Comparison of ENCODE assay signal across 10 cellular contexts in genomic region chr16:26765087-26765486, GRCh38.
DNase-seq lines count a peak whose midpoint lies in the region; TF ChIP-seq lines count a peak whose summit lies in the region.
"Had no signal": no experiment of that assay in that cellular context is flagged by ENCODE, and none has a peak within 500 bp of the region (broad histone marks: within the 10 kb centered on the region; RNA-seq: fewer than 3 reads in every experiment).

No MANE protein-coding gene starts in this region.

- H3K4me2 ChIP-seq in mesendoderm (ENCODE audit: low read length), result no peak overlapping the region

- no peak overlapping the region for H3K56ac ChIP-seq in mesendoderm (ENCODE audit: low read length)

- 0 out of 2 replicates have a peak, but pooled peaks cover 4% of the 10 kb centered on the region for H3K36me3 Mint-ChIP-seq in HFFc6 (ENCODE audit: low read depth)
- H3K36me3 Mint-ChIP-seq: immature natural killer cell had no signal

- peak; percentile 61 for TF ChIP-seq CTCF in HFFc6 (IDR thresholded peaks at IDR 0.05)
- no peak for TF ChIP-seq CTCF in foreskin fibroblast (IDR thresholded peaks at IDR 0.05; ENCODE audit: low read depth, low read length)
- TF ChIP-seq CTCF in right atrium auricular region (IDR thresholded peaks at IDR 0.05), result peak in 1 of 2 donors; percentile 37

- no peaks in the 10 kb centered on the region for H3K27me3 ChIP-seq in mesendoderm (ENCODE audit: insufficient read depth, low read length, poor library complexity)
- H3K27me3 ChIP-seq in right atrium auricular region, result no peaks in the 10 kb centered on the region

- no peak overlapping the region for H2BK5ac ChIP-seq in mesendoderm (ENCODE audit: low read length)

- H3K4me1 ChIP-seq in mesendoderm (ENCODE audit: control insufficient read depth, low read depth, low read length), result no peaks in the 10 kb centered on the region
- peaks cover 0 to 6% of the 10 kb centered on the region in 2 donors for H3K4me1 ChIP-seq in right atrium auricular region

- no peak overlapping the region for H3K4me3 Mint-ChIP-seq in HFFc6
- H3K4me3 Mint-ChIP-seq: immature natural killer cell; T-helper 2 cell treated with Interferon-gamma antibody and Interleukin-4, amounts not matched to agents 5 μg/mL and 100 μg/mL, for 36 hours had no signal

- H3K9me3 Mint-ChIP-seq in HFFc6, result peaks cover 29% of the 10 kb centered on the region
- H3K9me3 Mint-ChIP-seq: T-helper 2 cell treated with Interferon-gamma antibody and Interleukin-4, amounts not matched to agents 5 μg/mL and 100 μg/mL, for 36 hours had no signal

- H3K27ac ChIP-seq in mesendoderm (ENCODE audit: low read depth, low read length) (no peak overlapping the region), right atrium auricular region (no peak overlapping the region)

- H3K4me1 Mint-ChIP-seq in HFFc6 (ENCODE audit: low read depth), result no peaks in the 10 kb centered on the region
- H3K4me1 Mint-ChIP-seq: immature natural killer cell had no signal

- no peak overlapping the region for H3K27ac Mint-ChIP-seq in HFFc6
- H3K27ac Mint-ChIP-seq: immature natural killer cell; T-helper 2 cell treated with Interferon-gamma antibody and Interleukin-4, amounts not matched to agents 5 μg/mL and 100 μg/mL, for 36 hours had no signal

- no peak overlapping the region for H2BK120ac ChIP-seq in mesendoderm (ENCODE audit: low read depth, low read length)

- no peak overlapping the region for H4K5ac ChIP-seq in mesendoderm (ENCODE audit: low read length)

- H3K4me3 ChIP-seq in mesendoderm (ENCODE audit: low read length) (no peak overlapping the region), foreskin fibroblast (ENCODE audit: low read depth in 1 of 2, low read length in 2 of 2) (no peak overlapping the region), right atrium auricular region (no peak overlapping the region)

- no peak overlapping the region for H3K23ac ChIP-seq in mesendoderm (ENCODE audit: low read length)

- no peak overlapping the region for H2AK5ac ChIP-seq in mesendoderm (ENCODE audit: low read length)

- no peak overlapping the region for H2BK15ac ChIP-seq in mesendoderm (replicated peaks; ENCODE audit: low read depth)

- H3K9me3 ChIP-seq in right atrium auricular region, result no peaks in the 10 kb centered on the region

- no peaks in the 10 kb centered on the region for H3K79me1 ChIP-seq in mesendoderm (ENCODE audit: low read length)

- no peak overlapping the region for H3K9ac ChIP-seq in mesendoderm (ENCODE audit: low read length)

- DNase-seq in NCI-H1105 treated with DMSO at 0.1 percent for 48 hours (lab: John Stamatoyannopoulos, UW) (peak; percentile 9), NCI-H1105 (lab: John Stamatoyannopoulos, UW) (no peak), HFFc6 (no peak), mesendoderm (peak; percentile 37), foreskin fibroblast (no peak), SK-N-DZ (ENCODE audit: low spot score) (no peak), right atrium auricular region (ENCODE audit: low spot score) (no peak)
- peak; percentile 11 for DNase-seq in activated naive CD4-positive, alpha-beta T cell treated with anti-CD3 and anti-CD28 coated beads, Interleukin-2, amount 50 U/mL, for 16 hours
- DNase-seq: immature natural killer cell had no signal

- H3K79me2 ChIP-seq in mesendoderm (ENCODE audit: control insufficient read depth, insufficient read depth, low read length), result no peaks in the 10 kb centered on the region

- no peak overlapping the region for H3K18ac ChIP-seq in mesendoderm (ENCODE audit: low read length)

- H4K8ac ChIP-seq in mesendoderm (ENCODE audit: low read depth, low read length), result no peak overlapping the region

- H3K4ac ChIP-seq in mesendoderm (ENCODE audit: low read depth, low read length), result no peak overlapping the region

- WGBS in mesendoderm (ENCODE audit: extremely low coverage, insufficient coverage, low lambda C conversion rate), result no CpG with 5 or more reads among the region's 4 CpGs

- H3K36me3 ChIP-seq in mesendoderm (ENCODE audit: control insufficient read depth, insufficient read depth, low read length), result no peaks in the 10 kb centered on the region
- no peaks in the 10 kb centered on the region for H3K36me3 ChIP-seq in right atrium auricular region

- peaks cover 2% of the 10 kb centered on the region for H3K27me3 Mint-ChIP-seq in HFFc6 (ENCODE audit: insufficient read depth)

Comparison
In these comparisons a context has a peak if more than half of its experiments do, and no peak if none do; other contexts are left out.
1. DNase-seq: peak in NCI-H1105 treated with DMSO at 0.1 percent for 48 hours (single experiment), activated naive CD4-positive, alpha-beta T cell treated with anti-CD3 and anti-CD28 coated beads, Interleukin-2, amount 50 U/mL, for 16 hours (single experiment) and mesendoderm (single experiment); none in NCI-H1105 (single experiment), HFFc6 (single experiment), foreskin fibroblast (0 of 2), SK-N-DZ (single experiment) and right atrium auricular region (single experiment).